In genomic region chr5:172776235-172776594, GRCh38 we compare ENCODE assay signal across 1 cellular context.
TF ChIP-seq lines count a peak whose summit lies in the region.

No MANE protein-coding gene starts in this region.

TF ChIP-seq in GM23338, 12 proteins besides CTCF, POLR2A, EP300 and RAD21 (continued from another document):
- TF ChIP-seq, protein P1, sequence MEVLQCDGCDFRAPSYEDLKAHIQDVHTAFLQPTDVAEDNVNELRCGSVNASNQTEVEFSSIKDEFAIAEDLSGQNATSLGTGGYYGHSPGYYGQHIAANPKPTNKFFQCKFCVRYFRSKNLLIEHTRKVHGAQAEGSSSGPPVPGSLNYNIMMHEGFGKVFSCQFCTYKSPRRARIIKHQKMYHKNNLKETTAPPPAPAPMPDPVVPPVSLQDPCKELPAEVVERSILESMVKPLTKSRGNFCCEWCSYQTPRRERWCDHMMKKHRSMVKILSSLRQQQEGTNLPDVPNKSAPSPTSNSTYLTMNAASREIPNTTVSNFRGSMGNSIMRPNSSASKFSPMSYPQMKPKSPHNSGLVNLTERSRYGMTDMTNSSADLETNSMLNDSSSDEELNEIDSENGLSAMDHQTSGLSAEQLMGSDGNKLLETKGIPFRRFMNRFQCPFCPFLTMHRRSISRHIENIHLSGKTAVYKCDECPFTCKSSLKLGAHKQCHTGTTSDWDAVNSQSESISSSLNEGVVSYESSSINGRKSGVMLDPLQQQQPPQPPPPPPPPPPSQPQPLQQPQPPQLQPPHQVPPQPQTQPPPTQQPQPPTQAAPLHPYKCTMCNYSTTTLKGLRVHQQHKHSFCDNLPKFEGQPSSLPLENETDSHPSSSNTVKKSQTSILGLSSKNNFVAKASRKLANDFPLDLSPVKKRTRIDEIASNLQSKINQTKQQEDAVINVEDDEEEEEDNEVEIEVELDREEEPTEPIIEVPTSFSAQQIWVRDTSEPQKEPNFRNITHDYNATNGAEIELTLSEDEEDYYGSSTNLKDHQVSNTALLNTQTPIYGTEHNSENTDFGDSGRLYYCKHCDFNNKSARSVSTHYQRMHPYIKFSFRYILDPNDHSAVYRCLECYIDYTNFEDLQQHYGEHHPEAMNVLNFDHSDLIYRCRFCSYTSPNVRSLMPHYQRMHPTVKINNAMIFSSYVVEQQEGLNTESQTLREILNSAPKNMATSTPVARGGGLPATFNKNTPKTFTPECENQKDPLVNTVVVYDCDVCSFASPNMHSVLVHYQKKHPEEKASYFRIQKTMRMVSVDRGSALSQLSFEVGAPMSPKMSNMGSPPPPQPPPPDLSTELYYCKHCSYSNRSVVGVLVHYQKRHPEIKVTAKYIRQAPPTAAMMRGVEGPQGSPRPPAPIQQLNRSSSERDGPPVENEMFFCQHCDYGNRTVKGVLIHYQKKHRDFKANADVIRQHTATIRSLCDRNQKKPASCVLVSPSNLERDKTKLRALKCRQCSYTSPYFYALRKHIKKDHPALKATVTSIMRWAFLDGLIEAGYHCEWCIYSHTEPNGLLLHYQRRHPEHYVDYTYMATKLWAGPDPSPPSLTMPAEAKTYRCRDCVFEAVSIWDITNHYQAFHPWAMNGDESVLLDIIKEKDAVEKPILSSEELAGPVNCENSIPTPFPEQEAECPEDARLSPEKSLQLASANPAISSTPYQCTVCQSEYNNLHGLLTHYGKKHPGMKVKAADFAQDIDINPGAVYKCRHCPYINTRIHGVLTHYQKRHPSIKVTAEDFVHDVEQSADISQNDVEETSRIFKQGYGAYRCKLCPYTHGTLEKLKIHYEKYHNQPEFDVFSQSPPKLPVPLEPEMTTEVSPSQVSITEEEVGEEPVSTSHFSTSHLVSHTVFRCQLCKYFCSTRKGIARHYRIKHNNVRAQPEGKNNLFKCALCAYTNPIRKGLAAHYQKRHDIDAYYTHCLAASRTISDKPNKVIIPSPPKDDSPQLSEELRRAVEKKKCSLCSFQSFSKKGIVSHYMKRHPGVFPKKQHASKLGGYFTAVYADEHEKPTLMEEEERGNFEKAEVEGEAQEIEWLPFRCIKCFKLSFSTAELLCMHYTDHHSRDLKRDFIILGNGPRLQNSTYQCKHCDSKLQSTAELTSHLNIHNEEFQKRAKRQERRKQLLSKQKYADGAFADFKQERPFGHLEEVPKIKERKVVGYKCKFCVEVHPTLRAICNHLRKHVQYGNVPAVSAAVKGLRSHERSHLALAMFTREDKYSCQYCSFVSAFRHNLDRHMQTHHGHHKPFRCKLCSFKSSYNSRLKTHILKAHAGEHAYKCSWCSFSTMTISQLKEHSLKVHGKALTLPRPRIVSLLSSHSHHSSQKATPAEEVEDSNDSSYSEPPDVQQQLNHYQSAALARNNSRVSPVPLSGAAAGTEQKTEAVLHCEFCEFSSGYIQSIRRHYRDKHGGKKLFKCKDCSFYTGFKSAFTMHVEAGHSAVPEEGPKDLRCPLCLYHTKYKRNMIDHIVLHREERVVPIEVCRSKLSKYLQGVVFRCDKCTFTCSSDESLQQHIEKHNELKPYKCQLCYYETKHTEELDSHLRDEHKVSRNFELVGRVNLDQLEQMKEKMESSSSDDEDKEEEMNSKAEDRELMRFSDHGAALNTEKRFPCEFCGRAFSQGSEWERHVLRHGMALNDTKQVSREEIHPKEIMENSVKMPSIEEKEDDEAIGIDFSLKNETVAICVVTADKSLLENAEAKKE (CRISPR knock-in tag; IDR thresholded peaks at IDR 0.05): no peak
- TF ChIP-seq ZNF114 (CRISPR knock-in tag; IDR thresholded peaks at IDR 0.05) (no peak), STAT1 (IDR thresholded peaks at IDR 0.05; ENCODE audit: unreplicated experiment) (no peak), EZH2phosphoT487 (IDR thresholded peaks at IDR 0.05; ENCODE audit: unreplicated experiment) (no peak), ETS1 (IDR thresholded peaks at IDR 0.05) (no peak), CREB1 (CRISPR knock-in tag; IDR thresholded peaks at IDR 0.05; ENCODE audit: low read depth) (no peak), NANOG (IDR thresholded peaks at IDR 0.05; ENCODE audit: borderline replicate concordance) (no peak), ZNF331 (CRISPR knock-in tag; IDR thresholded peaks at IDR 0.05; ENCODE audit: low read depth) (no peak), EZH2 (IDR thresholded peaks at IDR 0.05; ENCODE audit: low read depth, unreplicated experiment) (no peak), POLR2AphosphoS5 (IDR thresholded peaks at IDR 0.05; ENCODE audit: low read depth) (no peak)
- TF ChIP-seq, protein P2, sequence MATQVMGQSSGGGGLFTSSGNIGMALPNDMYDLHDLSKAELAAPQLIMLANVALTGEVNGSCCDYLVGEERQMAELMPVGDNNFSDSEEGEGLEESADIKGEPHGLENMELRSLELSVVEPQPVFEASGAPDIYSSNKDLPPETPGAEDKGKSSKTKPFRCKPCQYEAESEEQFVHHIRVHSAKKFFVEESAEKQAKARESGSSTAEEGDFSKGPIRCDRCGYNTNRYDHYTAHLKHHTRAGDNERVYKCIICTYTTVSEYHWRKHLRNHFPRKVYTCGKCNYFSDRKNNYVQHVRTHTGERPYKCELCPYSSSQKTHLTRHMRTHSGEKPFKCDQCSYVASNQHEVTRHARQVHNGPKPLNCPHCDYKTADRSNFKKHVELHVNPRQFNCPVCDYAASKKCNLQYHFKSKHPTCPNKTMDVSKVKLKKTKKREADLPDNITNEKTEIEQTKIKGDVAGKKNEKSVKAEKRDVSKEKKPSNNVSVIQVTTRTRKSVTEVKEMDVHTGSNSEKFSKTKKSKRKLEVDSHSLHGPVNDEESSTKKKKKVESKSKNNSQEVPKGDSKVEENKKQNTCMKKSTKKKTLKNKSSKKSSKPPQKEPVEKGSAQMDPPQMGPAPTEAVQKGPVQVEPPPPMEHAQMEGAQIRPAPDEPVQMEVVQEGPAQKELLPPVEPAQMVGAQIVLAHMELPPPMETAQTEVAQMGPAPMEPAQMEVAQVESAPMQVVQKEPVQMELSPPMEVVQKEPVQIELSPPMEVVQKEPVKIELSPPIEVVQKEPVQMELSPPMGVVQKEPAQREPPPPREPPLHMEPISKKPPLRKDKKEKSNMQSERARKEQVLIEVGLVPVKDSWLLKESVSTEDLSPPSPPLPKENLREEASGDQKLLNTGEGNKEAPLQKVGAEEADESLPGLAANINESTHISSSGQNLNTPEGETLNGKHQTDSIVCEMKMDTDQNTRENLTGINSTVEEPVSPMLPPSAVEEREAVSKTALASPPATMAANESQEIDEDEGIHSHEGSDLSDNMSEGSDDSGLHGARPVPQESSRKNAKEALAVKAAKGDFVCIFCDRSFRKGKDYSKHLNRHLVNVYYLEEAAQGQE (IDR thresholded peaks at IDR 0.05; ENCODE audit: unreplicated experiment): no peak
